In the genomic region with DNA sequence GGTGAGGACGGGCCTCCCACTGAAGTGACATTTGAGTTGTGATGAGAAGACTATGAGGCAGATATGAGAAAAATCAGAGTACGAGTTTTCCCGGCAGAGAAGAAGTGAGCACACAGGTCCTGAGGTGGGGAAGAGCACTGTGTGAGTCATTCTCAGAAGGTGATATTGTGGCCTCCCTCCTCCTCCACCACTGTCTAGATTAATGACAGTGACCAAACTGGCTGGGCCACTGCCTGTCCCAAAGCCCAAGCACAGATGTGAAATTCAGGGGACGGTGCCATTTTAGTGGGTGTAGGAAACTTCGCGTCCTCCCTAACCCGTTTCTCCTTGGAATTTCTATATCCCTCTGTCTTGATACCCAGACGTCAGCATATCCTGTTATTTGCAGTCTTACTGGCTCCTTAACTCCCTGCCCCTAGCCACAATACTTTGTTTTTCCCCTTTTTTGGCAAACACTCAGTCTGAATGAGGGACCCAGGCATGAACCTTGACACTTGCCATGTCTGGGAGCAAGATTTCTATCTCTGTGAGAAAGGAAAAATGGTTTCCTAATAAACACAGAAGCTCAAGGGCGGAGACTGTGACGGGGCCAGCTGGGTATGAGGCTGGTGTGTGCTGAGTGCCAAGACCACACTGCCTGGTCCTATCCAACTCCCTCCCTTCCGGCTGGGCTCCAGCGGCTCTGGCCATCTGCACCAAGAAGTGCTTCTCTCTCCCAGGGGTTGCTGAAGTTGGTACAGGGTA, we compare ENCODE assay signal across 11 cellular contexts. TPM values are rescaled to one million over a fixed set of nuclear protein-coding genes. Genes with fewer than 3 reads are reported as not detected.
DNase-seq lines count a peak whose midpoint lies in the region; ATAC-seq, FAIRE-seq and TF ChIP-seq lines count a peak whose summit lies in the region.
"Had no signal": no experiment of that assay in that cellular context is flagged by ENCODE, and none has a peak within 500 bp of the region (broad histone marks: within the 10 kb centered on the region; RNA-seq: fewer than 3 reads in every experiment).

No MANE protein-coding gene starts in this region.

- peaks cover 21% of the 10 kb centered on the region for H3K4me1 ChIP-seq in keratinocyte (ENCODE audit: control insufficient read depth, extremely low read depth, insufficient read depth, low read length)

- peak; percentile 57 for FAIRE-seq in keratinocyte (lab: Jason Lieb, UNC)

- H3K36me3 ChIP-seq in keratinocyte (ENCODE audit: control insufficient read depth in 2 of 2, extremely low read depth in 1 of 2, insufficient read depth in 2 of 2, low read length in 2 of 2), result no peaks in the 10 kb centered on the region
- H3K36me3 ChIP-seq: neutrophil had no signal

- no peak for ATAC-seq in HG03039 (IDR thresholded peaks at IDR 0.05; ENCODE audit: unreplicated experiment)
- no peak for ATAC-seq in HG02970 (IDR thresholded peaks at IDR 0.05; ENCODE audit: low FRiP score, unreplicated experiment)
- no peak for ATAC-seq in GM21619 (IDR thresholded peaks at IDR 0.05; ENCODE audit: unreplicated experiment)

- peaks cover 11% of the 10 kb centered on the region for H3K79me2 ChIP-seq in keratinocyte (ENCODE audit: control insufficient read depth, insufficient read depth, low read length)

- H3K9me3 ChIP-seq in keratinocyte (ENCODE audit: control insufficient read depth, low read depth, low read length), result no peaks in the 10 kb centered on the region
- H3K9me3 ChIP-seq: neutrophil had no signal

- DNase-seq in H4 (ENCODE audit: low spot score), result peak; percentile 60
- DNase-seq in cerebellar cortex (ENCODE audit: low spot score), result peak; percentile 29
- DNase-seq in keratinocyte (ENCODE audit: low read depth, low spot score), result no peak
- DNase-seq in NCI-H82 treated with DMSO at 0.1 percent for 48 hours (lab: John Stamatoyannopoulos, UW; ENCODE audit: unreplicated experiment), result no peak
- DNase-seq: DMS153, NCI-H1105 treated with DMSO at 0.1 percent for 48 hours had no signal

- H3K9me1 ChIP-seq in keratinocyte (ENCODE audit: control insufficient read depth, extremely low read depth, insufficient read depth, low read length), result no peaks in the 10 kb centered on the region

- no peak overlapping the region for H3K9ac ChIP-seq in keratinocyte (ENCODE audit: control insufficient read depth, extremely low read depth, insufficient read depth, low read length)

- H4K20me1 ChIP-seq in keratinocyte (ENCODE audit: control insufficient read depth, extremely low read depth, insufficient read depth, low read length), result no peaks in the 10 kb centered on the region

- TF ChIP-seq CTCF in keratinocyte (optimal IDR thresholded peaks at IDR 0.05 in 1 of 3, IDR thresholded peaks at IDR 0.05 in 1 of 3, conservative IDR thresholded peaks at IDR 0.05 in 1 of 3; ENCODE audit: extremely low read depth in 1 of 3, insufficient read depth in 2 of 3, low read length in 3 of 3), result no peak

- peak overlapping the region; percentile 36 for H3K4me2 ChIP-seq in keratinocyte (ENCODE audit: control insufficient read depth, extremely low read depth, insufficient read depth, low read depth, low read length)

- H3K27me3 ChIP-seq in keratinocyte (ENCODE audit: control insufficient read depth, extremely low read depth, insufficient read depth, low read length), result no peaks in the 10 kb centered on the region

- no peak overlapping the region for H3K4me3 ChIP-seq in keratinocyte (ENCODE audit: control insufficient read depth in 2 of 3, extremely low read depth in 1 of 3, insufficient read depth in 2 of 3, low read depth in 1 of 3, low read length in 3 of 3)
- H3K4me3 ChIP-seq in skin epidermis, result no peak overlapping the region

- dilution Hi-C loops in keratinocyte (cut with MboI; ENCODE audit: extremely low pct_ligation_motif_present, low sequenced_read_pairs), result no loop called here

- H3K27ac ChIP-seq in keratinocyte (ENCODE audit: control insufficient read depth, insufficient read depth, low read length) (no peak overlapping the region), skin epidermis (peak overlapping the region in 16 of 21 experiments; percentile 4 to 82 (median 62))
- H3K27ac ChIP-seq: neutrophil had no signal

- no peak overlapping the region for H2AFZ ChIP-seq in keratinocyte (ENCODE audit: control insufficient read depth, low read length)

RNA-seq across cellular contexts. Expression of gene PRICKLE2, which starts 15.2 kb away (rescaled TPM):
- total RNA-seq in H4 (2014; rRNA removed; shearing (Covaris generic)), result 2.5 and 3.1 TPM in 2 replicates
- 7.0 to 8.6 TPM (median 7.8 TPM) in 3 replicates for polyA plus RNA-seq in keratinocyte
- 2.0 TPM for polyA plus RNA-seq in keratinocyte (2011; ENCODE audit: low read depth)
- 3.8 and 5.4 TPM in 2 replicates for polyA plus RNA-seq in keratinocyte (2011; cell fraction: cytosol; rRNA removed)
- polyA plus RNA-seq in keratinocyte (2011; cell fraction: nucleus; rRNA removed), result 22.1 TPM in 2 replicates
- polyA plus RNA-seq in keratinocyte (2012; ENCODE audit: low replicate concordance), result 3.3 and 6.6 TPM in 2 replicates
- 28.6 to 39.7 TPM (median 30.5 TPM) in 3 replicates for polyA minus RNA-seq in keratinocyte
- 16.1 TPM for polyA minus RNA-seq in keratinocyte (2011; cell fraction: cytosol; rRNA and poly(A)+ RNA removed)
- polyA minus RNA-seq in keratinocyte (2011; cell fraction: nucleus; rRNA and poly(A)+ RNA removed), result 35.8 and 69.4 TPM in 2 replicates

Comparison
In these comparisons a context has a peak if more than half of its experiments do, and no peak if none do; other contexts are left out.
1. DNase-seq: peak in H4 (single experiment) and cerebellar cortex (single experiment); none in keratinocyte (single experiment) and NCI-H82 treated with DMSO at 0.1 percent for 48 hours (single experiment).